In genomic region chr15:101190196-101190595, GRCh38 we compare ENCODE assay signal across 13 cellular contexts.
DNase-seq lines count a peak whose midpoint lies in the region; ATAC-seq and TF ChIP-seq lines count a peak whose summit lies in the region.
"Had no signal": no experiment of that assay in that cellular context is flagged by ENCODE, and none has a peak within 500 bp of the region (broad histone marks: within the 10 kb centered on the region; RNA-seq: fewer than 3 reads in every experiment).

No MANE protein-coding gene starts in this region.

- in situ Hi-C loops in brain microvascular endothelial cell (cut with HindIII; ENCODE audit: low pct_ligation_motif_present, low sequenced_read_pairs), result no loop called here

- no peak for TF ChIP-seq POLR2A in upper lobe of left lung (IDR thresholded peaks at IDR 0.05)

- no peak overlapping the region for H3K4me3 ChIP-seq in cardiac muscle cell
- no peak overlapping the region for H3K4me3 ChIP-seq in brain microvascular endothelial cell (ENCODE audit: low read depth, low read length)
- H3K4me3 ChIP-seq in upper lobe of left lung, result no peak overlapping the region

- H3K4me3 Mint-ChIP-seq in nephron, result no peak overlapping the region
- H3K4me3 Mint-ChIP-seq: neural crest cell had no signal

- peak overlapping the region; percentile 81 for H3K27ac ChIP-seq in cardiac muscle cell
- peak overlapping the region; percentile 99 for H3K27ac ChIP-seq in brain microvascular endothelial cell
- peak overlapping the region; percentile 67 to 86 (median 76) for H3K27ac ChIP-seq in upper lobe of left lung
- H3K27ac ChIP-seq in foreskin keratinocyte, result no peak overlapping the region

- H3K4me1 ChIP-seq in cardiac muscle cell (ENCODE audit: low read depth) (peaks cover 53% of the 10 kb centered on the region), upper lobe of left lung (peaks cover 31 to 73% (median 61%) of the 10 kb centered on the region in 4 donors), foreskin keratinocyte (peaks cover 48% of the 10 kb centered on the region)

- peak overlapping the region; percentile 86 to 95 (median 86) for H3K27ac Mint-ChIP-seq in nephron

- DNase-seq in cardiac muscle cell (ENCODE audit: low read depth in 1 of 2, low spot score in 1 of 2) (no peak), Right ventricle myocardium superior (no peak), brain microvascular endothelial cell (no peak), upper lobe of left lung (no peak), foreskin keratinocyte (no peak)
- DNase-seq: effector CD4-positive, alpha-beta T cell; foreskin melanocyte; NCI-H187; NCI-H524 treated with DMSO at 0.1 percent for 48 hours had no signal

- peaks cover 9% of the 10 kb centered on the region for H3K36me3 Mint-ChIP-seq in nephron (ENCODE audit: low read depth)

- TF ChIP-seq CTCF in cardiac muscle cell (IDR thresholded peaks at IDR 0.05; ENCODE audit: low read depth, low read length) (no peak), brain microvascular endothelial cell (IDR thresholded peaks at IDR 0.05; ENCODE audit: low read depth, low read length, missing control alignments) (no peak), nephron (IDR thresholded peaks at IDR 0.05; ENCODE audit: unreplicated experiment in 3 of 3) (no peak), upper lobe of left lung (IDR thresholded peaks at IDR 0.05) (no peak), foreskin keratinocyte (conservative IDR thresholded peaks at IDR 0.05) (no peak)

- ATAC-seq in Right ventricle myocardium superior (ENCODE audit: poor library complexity) (no peak), upper lobe of left lung (ENCODE audit: low FRiP score in 2 of 2) (no peak), GM18511 (IDR thresholded peaks at IDR 0.05; ENCODE audit: unreplicated experiment) (no peak), foreskin keratinocyte (no peak), HG02678 (IDR thresholded peaks at IDR 0.05; ENCODE audit: unreplicated experiment) (no peak)

- H3K9me3 ChIP-seq in cardiac muscle cell (ENCODE audit: low read depth) (no peaks in the 10 kb centered on the region), upper lobe of left lung (no peaks in the 10 kb centered on the region)

- WGBS in upper lobe of left lung, 2 donors, result 49 to 57% methylated on average over 2 of the region's 2 CpGs

- no peaks in the 10 kb centered on the region for H3K27me3 Mint-ChIP-seq in nephron (ENCODE audit: low read depth)

- H3K4me1 Mint-ChIP-seq in nephron, result peaks cover 68% of the 10 kb centered on the region

- no peaks in the 10 kb centered on the region for H3K9me3 Mint-ChIP-seq in nephron
- H3K9me3 Mint-ChIP-seq: neural crest cell had no signal

- H3K27me3 ChIP-seq in cardiac muscle cell (no peaks in the 10 kb centered on the region), brain microvascular endothelial cell (replicated peaks) (no peaks in the 10 kb centered on the region), upper lobe of left lung (no peaks in the 10 kb centered on the region), foreskin keratinocyte (no peaks in the 10 kb centered on the region)

- H3K36me3 ChIP-seq in cardiac muscle cell, result no peaks in the 10 kb centered on the region
- no peaks in the 10 kb centered on the region for H3K36me3 ChIP-seq in brain microvascular endothelial cell (replicated peaks)
- no peaks in the 10 kb centered on the region for H3K36me3 ChIP-seq in upper lobe of left lung

- intact Hi-C loops in Right ventricle myocardium superior (cut with DNase I), result no loop called here

- TF ChIP-seq EP300 in upper lobe of left lung (IDR thresholded peaks at IDR 0.05), result no peak
